In the genomic region with DNA sequence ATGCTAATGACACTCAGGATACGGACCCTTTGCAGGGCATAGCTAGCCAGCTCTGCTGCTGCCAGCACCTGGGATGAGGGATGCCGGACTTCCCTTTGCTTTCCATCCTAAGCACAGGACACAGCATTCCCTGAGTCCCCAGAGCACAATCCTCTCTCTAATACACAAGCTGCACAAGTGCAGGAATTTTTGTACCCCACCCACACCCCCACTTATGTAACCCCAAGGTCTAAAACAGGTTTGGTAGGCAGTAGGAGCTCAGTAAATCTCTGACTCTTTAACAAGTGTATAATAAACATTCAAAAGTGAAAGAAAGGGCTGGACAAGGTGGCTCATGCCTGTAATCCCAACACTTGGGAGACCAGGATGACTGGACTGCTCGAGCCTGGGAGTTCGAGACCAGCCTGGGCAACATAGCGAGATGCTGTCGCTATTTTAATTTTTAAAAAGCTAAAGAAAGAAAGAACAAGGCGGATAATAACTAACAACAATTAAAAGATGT, we compare ENCODE assay signal across 20 cellular contexts. TPM values are rescaled to one million over a fixed set of nuclear protein-coding genes. Genes with fewer than 3 reads are reported as not detected.
"Had no signal": no experiment of that assay in that cellular context is flagged by ENCODE, and none has a peak within 500 bp of the region (broad histone marks: within the 10 kb centered on the region; RNA-seq: fewer than 3 reads in every experiment).

No MANE protein-coding gene starts in this region.

- H3K27ac Mint-ChIP-seq: activated B cell treated with CpG ODN at 0.5 μM for 24 hours; activated CD4-positive, alpha-beta T cell treated with anti-CD3 and anti-CD28 coated beads, Interleukin-2, amount 10 ng/mL, durations not matched to agents 24 days and 14 days; activated CD8-positive, alpha-beta memory T cell treated with anti-CD3 and anti-CD28 coated beads, Interleukin-2, amount 10 ng/mL, durations not matched to agents 7 days and 5 days; activated naive CD4-positive, alpha-beta T cell treated with anti-CD3 and anti-CD28 coated beads, Interleukin-2, amount 50 U/mL, for 24 hours; activated T-cell treated with anti-CD3 and anti-CD28 coated beads, Interleukin-2, amount 50 U/mL, for 24 hours; activated T-helper 1 cell treated with anti-CD3 and anti-CD28 coated beads, Interleukin-12 subunit alpha, Interleukin-12 subunit beta, Interleukin-2, Interleukin-4 antibody, amounts not matched to agents 30 ng/mL and 10 ng/mL and 1 ng/mL, durations not matched to agents 14 hours and 24 hours and 36 hours; T-helper 1 cell treated with Interleukin-12 subunit alpha and Interleukin-12 subunit beta and Interleukin-4 antibody, amounts not matched to agents 30 μg/mL and 1 μg/mL, for 36 hours had no signal

- H3K9me3 Mint-ChIP-seq: activated B cell treated with CpG ODN at 0.5 μM for 24 hours; activated naive CD4-positive, alpha-beta T cell treated with anti-CD3 and anti-CD28 coated beads, Interleukin-2, amount 50 U/mL, for 24 hours had no signal

- H3K36me3 Mint-ChIP-seq: activated naive CD4-positive, alpha-beta T cell treated with anti-CD3 and anti-CD28 coated beads, Interleukin-2, amount 50 U/mL, for 24 hours had no signal

- H3K27me3 ChIP-seq: MG63, SJSA1 had no signal

- H3K27me3 Mint-ChIP-seq: activated CD8-positive, alpha-beta memory T cell treated with anti-CD3 and anti-CD28 coated beads, Interleukin-2, amount 10 ng/mL, durations not matched to agents 7 days and 5 days; activated T-cell treated with anti-CD3 and anti-CD28 coated beads, Interleukin-2, amount 50 U/mL, for 24 hours had no signal

- DNase-seq: activated B cell treated with CpG ODN at 0.5 μM for 24 hours; activated CD4-positive, alpha-beta T cell treated with anti-CD3 and anti-CD28 coated beads for 1 hour; activated CD4-positive, alpha-beta T cell treated with anti-CD3 and anti-CD28 coated beads, Interleukin-2, amount 10 ng/mL, durations not matched to agents 24 days and 14 days; activated CD4-positive, alpha-beta T cell treated with anti-CD3 and anti-CD28 coated beads, Interleukin-2, amount 50 U/mL, for 48 hours; activated CD8-positive, alpha-beta memory T cell treated with anti-CD3 and anti-CD28 coated beads, Interleukin-2, amount 10 ng/mL, durations not matched to agents 7 days and 5 days; activated effector memory CD4-positive, alpha-beta T cell treated with Interleukin-2 at 50 U/mL for 16 hours; activated naive CD4-positive, alpha-beta T cell; activated T-cell treated with anti-CD3 and anti-CD28 coated beads, Interleukin-2, amount 50 U/mL, for 24 hours; aorta; MG63; NCI-H1105; NCI-H1436; NCI-H1694 treated with DMSO at 0.1 percent for 48 hours; NCI-H446 had no signal

- ATAC-seq: activated CD8-positive, alpha-beta memory T cell treated with anti-CD3 and anti-CD28 coated beads, Interleukin-2, amount 10 ng/mL, durations not matched to agents 7 days and 5 days; SK-N-SH treated with all-trans-retinoic acid at 6 μM for 48 hours had no signal

- H3K27ac ChIP-seq: SJSA1 had no signal

- H3K4me3 Mint-ChIP-seq: activated B cell treated with CpG ODN at 0.5 μM for 24 hours; activated CD4-positive, alpha-beta T cell treated with anti-CD3 and anti-CD28 coated beads, Interleukin-2, amount 10 ng/mL, durations not matched to agents 24 days and 14 days; activated CD8-positive, alpha-beta memory T cell treated with anti-CD3 and anti-CD28 coated beads, Interleukin-2, amount 10 ng/mL, durations not matched to agents 7 days and 5 days; activated naive CD4-positive, alpha-beta T cell treated with anti-CD3 and anti-CD28 coated beads, Interleukin-2, amount 50 U/mL, for 24 hours; activated T-cell treated with anti-CD3 and anti-CD28 coated beads, Interleukin-2, amount 50 U/mL, for 24 hours; activated T-helper 1 cell treated with anti-CD3 and anti-CD28 coated beads, Interleukin-12 subunit alpha, Interleukin-12 subunit beta, Interleukin-2, Interleukin-4 antibody, amounts not matched to agents 30 ng/mL and 10 ng/mL and 1 ng/mL, durations not matched to agents 14 hours and 24 hours and 36 hours; T-helper 1 cell treated with Interleukin-12 subunit alpha and Interleukin-12 subunit beta and Interleukin-4 antibody, amounts not matched to agents 30 μg/mL and 1 μg/mL, for 36 hours had no signal

- H3K4me1 ChIP-seq: SJSA1 had no signal

- H3K4me1 Mint-ChIP-seq: activated B cell treated with CpG ODN at 0.5 μM for 24 hours had no signal

RNA-seq across cellular contexts. Expression of gene CD2, which starts 44.5 kb away (rescaled TPM):
- total RNA-seq: bronchial epithelial cell, SJSA1 had no signal
